Comparison of ENCODE assay signal across 1 cellular context in genomic region chrX:155022587-155022986, GRCh38.
TF ChIP-seq lines count a peak whose summit lies in the region.

TSS of gene F8 (minus strand) at chrX:155022723. CDS start at chrX:155022552, 171 bp downstream.

TF ChIP-seq in GM23338, 12 proteins besides CTCF, POLR2A, EP300 and RAD21 (continued from another document):
- TF ChIP-seq ZNF462 (CRISPR knock-in tag; IDR thresholded peaks at IDR 0.05), result no peak
- TF ChIP-seq POLR2AphosphoS5 (IDR thresholded peaks at IDR 0.05; ENCODE audit: low read depth), result no peak
- no peak for TF ChIP-seq NANOG (IDR thresholded peaks at IDR 0.05; ENCODE audit: borderline replicate concordance)
- TF ChIP-seq EZH2phosphoT487 (IDR thresholded peaks at IDR 0.05; ENCODE audit: unreplicated experiment), result no peak
- no peak for TF ChIP-seq ZNF114 (CRISPR knock-in tag; IDR thresholded peaks at IDR 0.05)
- TF ChIP-seq, protein P1, sequence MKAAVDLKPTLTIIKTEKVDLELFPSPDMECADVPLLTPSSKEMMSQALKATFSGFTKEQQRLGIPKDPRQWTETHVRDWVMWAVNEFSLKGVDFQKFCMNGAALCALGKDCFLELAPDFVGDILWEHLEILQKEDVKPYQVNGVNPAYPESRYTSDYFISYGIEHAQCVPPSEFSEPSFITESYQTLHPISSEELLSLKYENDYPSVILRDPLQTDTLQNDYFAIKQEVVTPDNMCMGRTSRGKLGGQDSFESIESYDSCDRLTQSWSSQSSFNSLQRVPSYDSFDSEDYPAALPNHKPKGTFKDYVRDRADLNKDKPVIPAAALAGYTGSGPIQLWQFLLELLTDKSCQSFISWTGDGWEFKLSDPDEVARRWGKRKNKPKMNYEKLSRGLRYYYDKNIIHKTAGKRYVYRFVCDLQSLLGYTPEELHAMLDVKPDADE (IDR thresholded peaks at IDR 0.05), result no peak
- no peak for TF ChIP-seq EZH2 (IDR thresholded peaks at IDR 0.05; ENCODE audit: low read depth, unreplicated experiment)
TF ChIP-seq in GM23338: peak in this region for 0.
